9 cellular contexts compared by ENCODE assay signal in genomic region chr6:164097557-164098398, GRCh38.
A peak's percentile ranks its signal among the peaks of the same experiment; 100 is the strongest.
DNase-seq lines count a peak whose midpoint lies in the region; ATAC-seq and TF ChIP-seq lines count a peak whose summit lies in the region.
"Had no signal": no experiment of that assay in that cellular context is flagged by ENCODE, and none has a peak within 500 bp of the region (broad histone marks: within the 10 kb centered on the region; RNA-seq: fewer than 3 reads in every experiment).

No MANE protein-coding gene starts in this region.

- TF ChIP-seq POLR2A in gastrocnemius medialis (IDR thresholded peaks at IDR 0.05): no peak

- 43 to 45% methylated on average over 11 of the region's 11 CpGs for WGBS in GM23248 (ENCODE audit: low coverage in 1 of 2, low lambda C conversion rate in 2 of 2, missing lambda C conversion rate in 2 of 2), 2 experiments

- no peaks in the 10 kb centered on the region for H4K20me1 ChIP-seq in GM23248 (ENCODE audit: insufficient read depth)

- no peak overlapping the region for H3K4me2 ChIP-seq in GM23248 (ENCODE audit: unreplicated experiment)

- DNase-seq in GM23248: peak; percentile 40
- no peak for DNase-seq in RWPE2 (ENCODE audit: low spot score)
- DNase-seq in Right ventricle myocardium superior: no peak
- DNase-seq in gastrocnemius medialis: peak in 1 of 2 donors; percentile 68
- DNase-seq in cerebellar nuclear complex (lab: John Stamatoyannopoulos, UW): no peak
- no peak for DNase-seq in NCI-H774 (lab: John Stamatoyannopoulos, UW)
- DNase-seq in stimulated activated CD4-positive, alpha-beta T cell treated with anti-CD3 and anti-CD28 coated beads, Interleukin-4, amount 100 ng/mL, for 24 hours: no peak
- DNase-seq in NOMO-1 treated with DMSO at 0.1 percent for 48 hours (lab: John Stamatoyannopoulos, UW; ENCODE audit: unreplicated experiment): no peak
- DNase-seq: activated T-cell treated with anti-CD3 and anti-CD28 coated beads, Interleukin-2, amount 50 U/mL, for 24 hours had no signal

- H3K36me3 ChIP-seq in GM23248 (ENCODE audit: low read depth): no peaks in the 10 kb centered on the region
- no peaks in the 10 kb centered on the region for H3K36me3 ChIP-seq in RWPE2 (ENCODE audit: low read depth)
- H3K36me3 ChIP-seq in gastrocnemius medialis: no peaks in the 10 kb centered on the region

- ATAC-seq in RWPE2 (ENCODE audit: low read depth) (peak; percentile 76), Right ventricle myocardium superior (ENCODE audit: poor library complexity) (peak; percentile 43), gastrocnemius medialis (peak; percentile 41 to 62)

- no peaks in the 10 kb centered on the region for H3K27me3 ChIP-seq in GM23248 (replicated peaks; ENCODE audit: insufficient read depth)
- H3K27me3 ChIP-seq in RWPE2 (ENCODE audit: insufficient read depth, poor library complexity, severe bottlenecking): no peaks in the 10 kb centered on the region
- H3K27me3 ChIP-seq in gastrocnemius medialis: no peaks in the 10 kb centered on the region

- H3K9me2 ChIP-seq in GM23248 (ENCODE audit: insufficient read depth): no peaks in the 10 kb centered on the region

- H3K4me3 ChIP-seq in GM23248 (no peak overlapping the region), RWPE2 (ENCODE audit: severe bottlenecking) (no peak overlapping the region), gastrocnemius medialis (no peak overlapping the region)

- H3K27ac ChIP-seq in GM23248 (no peak overlapping the region), RWPE2 (ENCODE audit: poor library complexity, severe bottlenecking) (no peak overlapping the region), gastrocnemius medialis (peak overlapping the region; percentile 84 to 96 (median 89))

- H2AFZ ChIP-seq in GM23248: no peak overlapping the region

- no peak overlapping the region for H3K9ac ChIP-seq in GM23248

- H3F3A ChIP-seq in GM23248 (ENCODE audit: insufficient read depth): no peaks in the 10 kb centered on the region

- in situ Hi-C loops in GM23248 (cut with MboI): no loop called here
- in situ Hi-C loops in gastrocnemius medialis (cut with MboI; ENCODE audit: low sequenced_read_pairs in 4 of 4): loop anchor here in 1 of 4 donors (5.0 kb wide), 1 partner anchor 675 kb away; no protein-coding TSS in a partner anchor

- TF ChIP-seq CTCF in RWPE2 (IDR thresholded peaks at IDR 0.05; ENCODE audit: poor library complexity, severe bottlenecking) (no peak), gastrocnemius medialis (IDR thresholded peaks at IDR 0.05 in 4 of 5, conservative IDR thresholded peaks at IDR 0.05 in 1 of 5) (peak in 3 of 5 experiments; percentile 32 to 47 (median 38))

- no peaks in the 10 kb centered on the region for H3K79me2 ChIP-seq in GM23248 (ENCODE audit: insufficient read depth)

- no peaks in the 10 kb centered on the region for H3K9me3 ChIP-seq in GM23248 (ENCODE audit: low read depth)
- no peaks in the 10 kb centered on the region for H3K9me3 ChIP-seq in RWPE2 (ENCODE audit: severe bottlenecking)
- no peaks in the 10 kb centered on the region for H3K9me3 ChIP-seq in gastrocnemius medialis

- intact Hi-C loops in Right ventricle myocardium superior (cut with DNase I) (loop anchor here (2.0 kb wide), 1 partner anchor 135 kb away; no protein-coding TSS in a partner anchor), gastrocnemius medialis (cut with DNase I; ENCODE audit: low total_unique reads) (loop anchor here (1.0 to 2.0 kb wide), 3 partner anchors 134 to 681 kb away; no protein-coding TSS in a partner anchor)

- no peaks in the 10 kb centered on the region for H3K4me1 ChIP-seq in GM23248 (ENCODE audit: insufficient read depth)
- no peaks in the 10 kb centered on the region for H3K4me1 ChIP-seq in RWPE2 (ENCODE audit: insufficient read depth, poor library complexity, severe bottlenecking)
- H3K4me1 ChIP-seq in gastrocnemius medialis: peaks cover 33 to 37% of the 10 kb centered on the region in 2 donors

Comparison
In these comparisons a context has a peak if more than half of its experiments do, and no peak if none do; other contexts are left out.
1. H3K27ac ChIP-seq: peak in gastrocnemius medialis (4 of 4); none in GM23248 (single experiment) and RWPE2 (single experiment).
2. Peak in every context shown above with its lines, with median percentiles within 50 percentile points of each other: ATAC-seq.